29 cellular contexts compared by ENCODE assay signal in the genomic region with DNA sequence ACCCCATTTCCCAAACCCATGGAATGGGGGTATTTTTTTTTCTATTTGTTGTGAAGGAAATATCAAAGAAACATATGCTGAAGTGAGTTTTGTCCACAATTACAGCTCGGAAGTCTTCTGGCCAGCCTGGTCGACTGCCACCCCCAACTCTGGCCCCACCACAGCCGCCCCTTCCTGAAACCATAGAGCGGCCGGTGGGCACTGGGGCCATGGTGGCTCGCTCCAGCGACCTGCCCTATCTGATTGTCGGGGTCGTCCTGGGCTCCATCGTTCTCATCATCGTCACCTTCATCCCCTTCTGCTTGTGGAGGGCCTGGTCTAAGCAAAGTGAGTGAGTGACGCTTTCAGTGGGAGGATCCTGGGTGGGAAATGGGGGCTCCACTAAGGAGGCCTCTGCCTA.
"Had no signal": no experiment of that assay in that cellular context is flagged by ENCODE, and none has a peak within 500 bp of the region (broad histone marks: within the 10 kb centered on the region; RNA-seq: fewer than 3 reads in every experiment).

No MANE protein-coding gene starts in this region.

- H3K36me3 Mint-ChIP-seq: activated naive CD8-positive, alpha-beta T cell; WTC11 had no signal

- H3K36me3 ChIP-seq: cardiac muscle cell had no signal

- DNase-seq: activated CD4-positive, alpha-beta memory T cell treated with anti-CD3 and anti-CD28 coated beads, Interleukin-2, amount 10 ng/mL, durations not matched to agents 7 days and 5 days; activated CD4-positive, alpha-beta T cell treated with anti-CD3 and anti-CD28 coated beads for 1 hour; activated CD4-positive, alpha-beta T cell treated with anti-CD3 and anti-CD28 coated beads for 4 hours; activated CD4-positive, alpha-beta T cell treated with anti-CD3 and anti-CD28 coated beads, Interleukin-2, amount 10 ng/mL, durations not matched to agents 7 days and 5 days; activated CD4-positive, alpha-beta T cell treated with anti-CD3 and anti-CD28 coated beads, Interleukin-2, amount 50 U/mL, for 4 hours; activated CD8-positive, alpha-beta memory T cell treated with anti-CD3 and anti-CD28 coated beads, Interleukin-2, amount 50 U/mL, for 48 hours; activated effector memory CD4-positive, alpha-beta T cell treated with Interleukin-2 at 50 U/mL for 16 hours; activated gamma-delta T cell treated with Interleukin-2 at 50 U/mL for 16 hours; activated naive CD4-positive, alpha-beta T cell treated with anti-CD3 and anti-CD28 coated beads, Interleukin-2, amount 50 U/mL, for 16 hours; activated naive CD4-positive, alpha-beta T cell treated with Interleukin-2 at 50 U/mL for 16 hours; activated T-cell treated with anti-CD3 and anti-CD28 coated beads for 4 hours; activated T-cell treated with anti-CD3 and anti-CD28 coated beads, Interleukin-2, amount 50 U/mL, for 4 hours; amniotic stem cell; anterior cingulate cortex; dorsolateral prefrontal cortex; effector memory CD4-positive, alpha-beta T cell; erythroblast; esophagus squamous epithelium; foreskin melanocyte; T-helper 2 cell had no signal

- H3K4me3 ChIP-seq: cardiac muscle cell, coronary artery, dorsolateral prefrontal cortex, esophagus squamous epithelium, gastroesophageal sphincter had no signal

- H3K27me3 Mint-ChIP-seq: activated CD4-positive, alpha-beta T cell treated with anti-CD3 and anti-CD28 coated beads, Interleukin-2, amount 10 ng/mL, durations not matched to agents 7 days and 5 days had no signal

- H3K27ac ChIP-seq: cardiac muscle cell, coronary artery, dorsolateral prefrontal cortex, VCaP had no signal

- H3K4me1 Mint-ChIP-seq: activated CD4-positive, alpha-beta memory T cell treated with anti-CD3 and anti-CD28 coated beads, Interleukin-2, amount 10 ng/mL, durations not matched to agents 7 days and 5 days; activated CD4-positive, alpha-beta T cell treated with anti-CD3 and anti-CD28 coated beads, Interleukin-2, amount 10 ng/mL, durations not matched to agents 7 days and 5 days; activated T-helper 17 cell treated with anti-CD3 and anti-CD28 coated beads, Interleukin-2, amount 50 U/mL, for 72 hours; central memory CD8-positive, alpha-beta T cell had no signal

- H3K4me3 Mint-ChIP-seq: activated CD4-positive, alpha-beta memory T cell treated with anti-CD3 and anti-CD28 coated beads, Interleukin-2, amount 10 ng/mL, durations not matched to agents 7 days and 5 days; activated CD4-positive, alpha-beta T cell treated with anti-CD3 and anti-CD28 coated beads, Interleukin-2, amount 10 ng/mL, durations not matched to agents 7 days and 5 days; activated naive CD8-positive, alpha-beta T cell; activated T-cell treated with anti-CD3 and anti-CD28 coated beads, Interleukin-2, amount 50 U/mL, for 4 hours; activated T-helper 17 cell treated with anti-CD3 and anti-CD28 coated beads, Interleukin-2, amount 50 U/mL, for 72 hours; central memory CD8-positive, alpha-beta T cell; dendritic cell treated with granulocyte-macrophage colony-stimulating factor and Interleukin-4, amounts not matched to agents 40 ng/mL and 50 ng/mL, for 4 days; WTC11 had no signal

- H3K27ac Mint-ChIP-seq: activated CD4-positive, alpha-beta memory T cell treated with anti-CD3 and anti-CD28 coated beads, Interleukin-2, amount 10 ng/mL, durations not matched to agents 7 days and 5 days; activated CD4-positive, alpha-beta T cell treated with anti-CD3 and anti-CD28 coated beads, Interleukin-2, amount 10 ng/mL, durations not matched to agents 7 days and 5 days; activated naive CD8-positive, alpha-beta T cell; activated T-helper 17 cell treated with anti-CD3 and anti-CD28 coated beads, Interleukin-2, amount 50 U/mL, for 72 hours; dendritic cell treated with granulocyte-macrophage colony-stimulating factor and Interleukin-4, amounts not matched to agents 40 ng/mL and 50 ng/mL, for 4 days; WTC11 had no signal

- H3K9me3 ChIP-seq: esophagus squamous epithelium, gastroesophageal sphincter had no signal

- H3K9me3 Mint-ChIP-seq: activated CD4-positive, alpha-beta memory T cell treated with anti-CD3 and anti-CD28 coated beads, Interleukin-2, amount 10 ng/mL, durations not matched to agents 7 days and 5 days; activated CD4-positive, alpha-beta T cell treated with anti-CD3 and anti-CD28 coated beads, Interleukin-2, amount 10 ng/mL, durations not matched to agents 7 days and 5 days; activated T-cell treated with anti-CD3 and anti-CD28 coated beads, Interleukin-2, amount 50 U/mL, for 4 hours; activated T-helper 17 cell treated with anti-CD3 and anti-CD28 coated beads, Interleukin-2, amount 50 U/mL, for 72 hours; central memory CD8-positive, alpha-beta T cell; dendritic cell treated with granulocyte-macrophage colony-stimulating factor and Interleukin-4, amounts not matched to agents 40 ng/mL and 50 ng/mL, for 4 days; WTC11 had no signal

- H3K27me3 ChIP-seq: cardiac muscle cell, dorsolateral prefrontal cortex, esophagus squamous epithelium, gastroesophageal sphincter had no signal
